Comparison of ENCODE assay signal across 27 cellular contexts in the genomic region with DNA sequence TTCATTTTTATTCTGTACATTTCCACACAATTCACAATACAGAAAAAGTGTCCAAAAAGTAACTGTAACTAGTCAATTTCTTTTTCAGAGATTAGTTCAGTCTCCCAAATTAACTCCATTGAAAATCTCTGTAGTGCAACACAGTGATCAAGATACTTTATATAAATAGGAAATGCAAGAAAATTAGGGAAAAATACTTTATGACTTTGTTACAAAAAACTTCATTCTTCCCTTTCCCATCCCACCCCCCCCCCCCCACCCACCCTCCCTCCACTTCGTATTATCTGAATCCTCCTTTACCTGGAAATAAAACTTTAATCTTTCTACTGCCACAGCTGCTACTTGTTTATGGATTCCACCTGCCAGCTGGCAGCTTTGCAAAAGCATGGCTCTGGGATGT. TPM values are rescaled to one million over a fixed set of nuclear protein-coding genes. Genes with fewer than 3 reads are reported as not detected.
"Had no signal": no experiment of that assay in that cellular context is flagged by ENCODE, and none has a peak within 500 bp of the region (broad histone marks: within the 10 kb centered on the region; RNA-seq: fewer than 3 reads in every experiment).

No MANE protein-coding gene starts in this region.

- ATAC-seq: naive thymus-derived CD8-positive, alpha-beta T cell; natural killer cell treated with Interleukin-12 subunit alpha and Interleukin-12 subunit beta and Interleukin-15 and Interleukin-18, amount 100 ng/mL, for 72 hours; psoas muscle; right cardiac atrium; sciatic nerve; stimulated activated effector memory CD8-positive, alpha-beta T cell treated with anti-CD3 and anti-CD28 coated beads, Interleukin-12 subunit alpha, Interleukin-12 subunit beta, amount 100 ng/mL, for 72 hours; stimulated activated naive B cell treated with anti-CD40 and anti-IgM and Interleukin-4, amounts not matched to agents 10 μg/mL and 1 μg/mL and 100 μg/mL, for 72 hours had no signal

- H3K79me2 ChIP-seq: parathyroid adenoma had no signal

- H3K27ac ChIP-seq: neutrophil, ovary, parathyroid adenoma, psoas muscle, skin epidermis, stomach, thoracic aorta, thyroid gland, tibial nerve, upper lobe of left lung, vagina had no signal

- H3K9ac ChIP-seq: parathyroid adenoma had no signal

- H3K36me3 ChIP-seq: neutrophil, ovary, stomach, thoracic aorta, thyroid gland, tibial nerve, upper lobe of left lung, vagina had no signal

- DNase-seq: naive thymus-derived CD8-positive, alpha-beta T cell; nephron progenitor cell; occipital lobe; ovary; posterior cingulate gyrus; psoas muscle; right cardiac atrium; stimulated activated CD4-positive, alpha-beta T cell treated with anti-CD3 and anti-CD28 coated beads, Interleukin-15, amount 100 ng/mL, for 24 hours; stimulated activated CD4-positive, alpha-beta T cell treated with anti-CD3 and anti-CD28 coated beads, Interleukin-2, amount 100 ng/mL, for 24 hours; stimulated activated CD4-positive, alpha-beta T cell treated with anti-CD3 and anti-CD28 coated beads, Interleukin-2, amount 100 ng/mL, for 48 hours; stimulated activated CD4-positive, alpha-beta T cell treated with anti-CD3 and anti-CD28 coated beads, Interleukin-4, amount 100 ng/mL, for 24 hours; stimulated activated naive B cell treated with anti-CD40 and anti-IgM and Interleukin-4, amounts not matched to agents 10 μg/mL and 1 μg/mL and 100 μg/mL, for 72 hours; stimulated activated naive CD4-positive, alpha-beta T cell treated with Interleukin-2 at 50 U/mL for 16 hours; stomach; thyroid gland; trophoblast cell; upper lobe of left lung had no signal

- H3K4me1 ChIP-seq: parathyroid adenoma, psoas muscle, stomach, thyroid gland, tibial nerve, upper lobe of left lung, vagina had no signal

- H3K27me3 ChIP-seq: neutrophil, ovary, stomach, thyroid gland, tibial nerve, upper lobe of left lung, vagina had no signal

- H3K4me3 ChIP-seq: ovary, psoas muscle, skin epidermis, stomach, thoracic aorta, thyroid gland, tibial nerve, upper lobe of left lung, vagina had no signal

- FAIRE-seq: urothelium cell line had no signal

- H2AFZ ChIP-seq: parathyroid adenoma had no signal

- H3K9me3 ChIP-seq: neutrophil, ovary, psoas muscle, thyroid gland, upper lobe of left lung, vagina had no signal

RNA-seq across cellular contexts. Expression of gene PTN, which starts 37.5 kb away (rescaled TPM):
- total RNA-seq: naive thymus-derived CD8-positive, alpha-beta T cell; natural killer cell treated with Interleukin-12 subunit alpha and Interleukin-12 subunit beta and Interleukin-15 and Interleukin-18, amount 100 ng/mL, for 72 hours had no signal
- polyA plus RNA-seq: naive thymus-derived CD8-positive, alpha-beta T cell had no signal
